In the genomic region with DNA sequence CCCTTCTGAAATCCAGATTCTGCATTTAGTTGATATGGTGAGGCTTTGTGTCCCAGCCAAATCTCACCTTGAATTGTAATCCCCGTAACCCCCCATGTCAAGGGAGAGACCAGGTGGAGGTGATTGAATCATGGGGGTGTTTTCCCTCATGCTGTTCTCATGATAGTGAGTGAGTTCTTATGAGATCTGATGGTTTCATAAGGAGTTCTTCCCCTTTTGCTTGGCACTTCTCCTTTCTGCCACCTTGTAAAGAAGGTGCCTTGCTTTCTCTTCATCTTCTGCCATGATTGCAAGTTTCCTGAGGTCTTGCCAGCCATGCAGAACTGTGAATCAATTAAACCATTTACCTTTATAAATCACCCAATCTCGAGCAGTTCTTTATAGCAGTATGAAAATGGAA, we compare ENCODE assay signal across 21 cellular contexts. TPM values are rescaled to one million over a fixed set of nuclear protein-coding genes. Genes with fewer than 3 reads are reported as not detected.
DNase-seq lines count a peak whose midpoint lies in the region; ATAC-seq, FAIRE-seq and TF ChIP-seq lines count a peak whose summit lies in the region.
"Had no signal": no experiment of that assay in that cellular context is flagged by ENCODE, and none has a peak within 500 bp of the region (broad histone marks: within the 10 kb centered on the region; RNA-seq: fewer than 3 reads in every experiment).

No MANE protein-coding gene starts in this region.

- H3K4me3 ChIP-seq in Karpas-422 (ENCODE audit: low read length) (no peak overlapping the region), OCI-LY3 (ENCODE audit: low read length) (no peak overlapping the region)
- H3K4me3 ChIP-seq: SJCRH30 had no signal

- H3K4me1 Mint-ChIP-seq in memory B cell = peaks cover 12% of the 10 kb centered on the region
- H3K4me1 Mint-ChIP-seq in activated T-helper 1 cell treated with anti-CD3 and anti-CD28 coated beads, Interleukin-12 subunit alpha, Interleukin-12 subunit beta, Interleukin-2, Interleukin-4 antibody, amounts not matched to agents 30 ng/mL and 10 ng/mL and 1 ng/mL, durations not matched to agents 14 hours and 24 hours and 36 hours (ENCODE audit: low read depth) = no peaks in the 10 kb centered on the region
- no peaks in the 10 kb centered on the region for H3K4me1 Mint-ChIP-seq in activated T-cell treated with anti-CD3 and anti-CD28 coated beads, Interleukin-2, amount 50 U/mL, for 4 hours (ENCODE audit: low read depth)
- peaks cover 2% of the 10 kb centered on the region for H3K4me1 Mint-ChIP-seq in type B pancreatic cell (ENCODE audit: unreplicated experiment)
- no peaks in the 10 kb centered on the region for H3K4me1 Mint-ChIP-seq in nephron progenitor cell
- H3K4me1 Mint-ChIP-seq: CD4-positive, CD25-positive, alpha-beta regulatory T cell had no signal

- no peaks in the 10 kb centered on the region for H3K27me3 ChIP-seq in Karpas-422 (ENCODE audit: low read length)
- H3K27me3 ChIP-seq in OCI-LY3 (ENCODE audit: low read depth, low read length) = no peaks in the 10 kb centered on the region
- H3K27me3 ChIP-seq: SJCRH30 had no signal

- H3K9me2 ChIP-seq in Karpas-422 (replicated peaks; ENCODE audit: insufficient read depth, low read length) = no peaks in the 10 kb centered on the region

- no peak overlapping the region for H3K9ac ChIP-seq in Karpas-422 (ENCODE audit: low read length)
- H3K9ac ChIP-seq in OCI-LY3 (ENCODE audit: low read length) = peak overlapping the region; percentile 49

- DNase-seq in GM12891 (ENCODE audit: insufficient read length, low spot score) = no peak
- peak; percentile 45 for DNase-seq in Karpas-422
- DNase-seq in memory B cell (ENCODE audit: low spot score in 2 of 2) = peak in 1 of 2 donors; percentile 49
- no peak for DNase-seq in activated T-helper 1 cell treated with anti-CD3 and anti-CD28 coated beads, Interleukin-12 subunit alpha, Interleukin-12 subunit beta, Interleukin-2, Interleukin-4 antibody, amounts not matched to agents 30 ng/mL and 10 ng/mL and 1 ng/mL, durations not matched to agents 14 hours and 24 hours and 36 hours (ENCODE audit: low spot score)
- DNase-seq in activated T-cell treated with anti-CD3 and anti-CD28 coated beads, Interleukin-2, amount 50 U/mL, for 4 hours = no peak
- DNase-seq in type B pancreatic cell (ENCODE audit: extremely low spot score, unreplicated experiment) = no peak
- DNase-seq in nephron progenitor cell = no peak
- DNase-seq: CD4-positive, CD25-positive, alpha-beta regulatory T cell; DMS79 treated with DMSO at 0.1 percent for 48 hours; MM.1S; NCI-H1694; NCI-H2081; NCI-H2171; NCI-H526; SJCRH30 had no signal

- intact Hi-C loops in activated T-helper 1 cell treated with anti-CD3 and anti-CD28 coated beads, Interleukin-12 subunit alpha, Interleukin-12 subunit beta, Interleukin-2, Interleukin-4 antibody, amounts not matched to agents 30 ng/mL and 10 ng/mL and 1 ng/mL, durations not matched to agents 14 hours and 24 hours and 36 hours (cut with micrococcal nuclease) = no loop called here

- H3K27ac Mint-ChIP-seq in memory B cell (peak overlapping the region; percentile 92), type B pancreatic cell (no peak overlapping the region), nephron progenitor cell (no peak overlapping the region)
- no peak overlapping the region for H3K27ac Mint-ChIP-seq in activated T-helper 1 cell treated with anti-CD3 and anti-CD28 coated beads, Interleukin-12 subunit alpha, Interleukin-12 subunit beta, Interleukin-2, Interleukin-4 antibody, amounts not matched to agents 30 ng/mL and 10 ng/mL and 1 ng/mL, durations not matched to agents 14 hours and 24 hours and 36 hours
- H3K27ac Mint-ChIP-seq: CD4-positive, CD25-positive, alpha-beta regulatory T cell; T-helper 1 cell treated with Interleukin-12 subunit alpha and Interleukin-12 subunit beta and Interleukin-4 antibody, amounts not matched to agents 30 μg/mL and 1 μg/mL, for 36 hours had no signal

- no peaks in the 10 kb centered on the region for H4K20me1 ChIP-seq in Karpas-422 (ENCODE audit: insufficient read depth, low read depth, low read length)
- H4K20me1 ChIP-seq in OCI-LY3 (ENCODE audit: insufficient read depth, low read length) = no peaks in the 10 kb centered on the region

- no peak for TF ChIP-seq POLR2A in GM12891 (IDR thresholded peaks at IDR 0.05; ENCODE audit: low read depth, low read length)

- H3K4me1 ChIP-seq in Karpas-422 (ENCODE audit: low read length) (no peaks in the 10 kb centered on the region), OCI-LY3 (ENCODE audit: low read length) (peaks cover 48% of the 10 kb centered on the region)
- H3K4me1 ChIP-seq: SJCRH30 had no signal

- H2AFZ ChIP-seq in Karpas-422 (ENCODE audit: low read length) = no peak overlapping the region
- H2AFZ ChIP-seq in OCI-LY3 (ENCODE audit: low read depth, low read length) = no peak overlapping the region

- no peaks in the 10 kb centered on the region for H3K27me3 Mint-ChIP-seq in memory B cell
- peaks cover 3% of the 10 kb centered on the region for H3K27me3 Mint-ChIP-seq in activated T-helper 1 cell treated with anti-CD3 and anti-CD28 coated beads, Interleukin-12 subunit alpha, Interleukin-12 subunit beta, Interleukin-2, Interleukin-4 antibody, amounts not matched to agents 30 ng/mL and 10 ng/mL and 1 ng/mL, durations not matched to agents 14 hours and 24 hours and 36 hours (ENCODE audit: insufficient read depth)
- H3K27me3 Mint-ChIP-seq in activated T-cell treated with anti-CD3 and anti-CD28 coated beads, Interleukin-2, amount 50 U/mL, for 4 hours (ENCODE audit: low read depth) = no peaks in the 10 kb centered on the region
- no peaks in the 10 kb centered on the region for H3K27me3 Mint-ChIP-seq in type B pancreatic cell
- H3K27me3 Mint-ChIP-seq in nephron progenitor cell (ENCODE audit: low read depth, poor library complexity) = peaks cover 17% of the 10 kb centered on the region
- H3K27me3 Mint-ChIP-seq: CD4-positive, CD25-positive, alpha-beta regulatory T cell had no signal

- H3K4me2 ChIP-seq in Karpas-422 (ENCODE audit: low read depth, low read length, poor library complexity, severe bottlenecking) (no peak overlapping the region), OCI-LY3 (ENCODE audit: low read length) (peak overlapping the region; percentile 11; the same call in 1 of the 2 replicates)

- ATAC-seq in memory B cell (ENCODE audit: low read depth) = peak; percentile 94
- no peak for ATAC-seq in activated T-cell treated with anti-CD3 and anti-CD28 coated beads, Interleukin-2, amount 50 U/mL, for 4 hours

- peaks cover 7% of the 10 kb centered on the region for H3K36me3 Mint-ChIP-seq in memory B cell
- H3K36me3 Mint-ChIP-seq in activated T-helper 1 cell treated with anti-CD3 and anti-CD28 coated beads, Interleukin-12 subunit alpha, Interleukin-12 subunit beta, Interleukin-2, Interleukin-4 antibody, amounts not matched to agents 30 ng/mL and 10 ng/mL and 1 ng/mL, durations not matched to agents 14 hours and 24 hours and 36 hours (ENCODE audit: low read depth) = no peaks in the 10 kb centered on the region
- H3K36me3 Mint-ChIP-seq in activated T-cell treated with anti-CD3 and anti-CD28 coated beads, Interleukin-2, amount 50 U/mL, for 4 hours (ENCODE audit: insufficient read depth) = no peaks in the 10 kb centered on the region
- no peaks in the 10 kb centered on the region for H3K36me3 Mint-ChIP-seq in type B pancreatic cell
- H3K36me3 Mint-ChIP-seq in nephron progenitor cell (ENCODE audit: low read depth) = no peaks in the 10 kb centered on the region
- H3K36me3 Mint-ChIP-seq: CD4-positive, CD25-positive, alpha-beta regulatory T cell had no signal

- FAIRE-seq in GM12891 (lab: Jason Lieb, UNC) = no peak
- FAIRE-seq: RCC 7860 had no signal

- no peaks in the 10 kb centered on the region for H3K79me2 ChIP-seq in Karpas-422 (ENCODE audit: low read length)
- no peaks in the 10 kb centered on the region for H3K79me2 ChIP-seq in OCI-LY3 (ENCODE audit: low read length)

- TF ChIP-seq CTCF in OCI-LY3 (IDR thresholded peaks at IDR 0.05; ENCODE audit: low read depth, low read length) (no peak), type B pancreatic cell (conservative IDR thresholded peaks at IDR 0.05) (no peak), nephron progenitor cell (IDR thresholded peaks at IDR 0.05) (no peak)

- H3K27ac ChIP-seq in Karpas-422 (ENCODE audit: low read length) = no peak overlapping the region
- peak overlapping the region; percentile 93 for H3K27ac ChIP-seq in OCI-LY3 (ENCODE audit: low read length)
- H3K27ac ChIP-seq: SJCRH30 had no signal

- H3K36me3 ChIP-seq in Karpas-422 (ENCODE audit: insufficient read depth, low read length) (no peaks in the 10 kb centered on the region), OCI-LY3 (replicated peaks; ENCODE audit: low read depth, low read length) (peaks cover 67% of the 10 kb centered on the region)
- H3K36me3 ChIP-seq: SJCRH30 had no signal

- H3K4me3 Mint-ChIP-seq in memory B cell (no peak overlapping the region), type B pancreatic cell (no peak overlapping the region), nephron progenitor cell (no peak overlapping the region)
- no peak overlapping the region for H3K4me3 Mint-ChIP-seq in activated T-helper 1 cell treated with anti-CD3 and anti-CD28 coated beads, Interleukin-12 subunit alpha, Interleukin-12 subunit beta, Interleukin-2, Interleukin-4 antibody, amounts not matched to agents 30 ng/mL and 10 ng/mL and 1 ng/mL, durations not matched to agents 14 hours and 24 hours and 36 hours
- no peak overlapping the region for H3K4me3 Mint-ChIP-seq in activated T-cell treated with anti-CD3 and anti-CD28 coated beads, Interleukin-2, amount 50 U/mL, for 4 hours
- H3K4me3 Mint-ChIP-seq: CD4-positive, CD25-positive, alpha-beta regulatory T cell; T-helper 1 cell treated with Interleukin-12 subunit alpha and Interleukin-12 subunit beta and Interleukin-4 antibody, amounts not matched to agents 30 μg/mL and 1 μg/mL, for 36 hours had no signal

- peaks cover 16% of the 10 kb centered on the region for H3K9me3 Mint-ChIP-seq in memory B cell
- H3K9me3 Mint-ChIP-seq in activated T-helper 1 cell treated with anti-CD3 and anti-CD28 coated beads, Interleukin-12 subunit alpha, Interleukin-12 subunit beta, Interleukin-2, Interleukin-4 antibody, amounts not matched to agents 30 ng/mL and 10 ng/mL and 1 ng/mL, durations not matched to agents 14 hours and 24 hours and 36 hours = peaks cover 7% of the 10 kb centered on the region
- H3K9me3 Mint-ChIP-seq in activated T-cell treated with anti-CD3 and anti-CD28 coated beads, Interleukin-2, amount 50 U/mL, for 4 hours = no peaks in the 10 kb centered on the region
- H3K9me3 Mint-ChIP-seq in type B pancreatic cell = no peaks in the 10 kb centered on the region
- no peaks in the 10 kb centered on the region for H3K9me3 Mint-ChIP-seq in nephron progenitor cell

- no peaks in the 10 kb centered on the region for H3K9me3 ChIP-seq in Karpas-422 (ENCODE audit: low read length)
- H3K9me3 ChIP-seq in OCI-LY3 (ENCODE audit: insufficient read depth, low read length) = peaks cover 30% of the 10 kb centered on the region
- H3K9me3 ChIP-seq: SJCRH30 had no signal

RNA-seq across cellular contexts. Expression of a gene that starts 23.1 kb away (rescaled TPM):
- 0.51 TPM for polyA plus RNA-seq in GM12891 (2012; ENCODE audit: low read depth, missing spikeins)
- not detected in 2 replicates for total RNA-seq in Karpas-422 (2014; rRNA removed; shearing (Covaris generic); ENCODE audit: low replicate concordance)
- total RNA-seq in activated T-helper 1 cell treated with anti-CD3 and anti-CD28 coated beads, Interleukin-12 subunit alpha, Interleukin-12 subunit beta, Interleukin-2, Interleukin-4 antibody, amounts not matched to agents 30 ng/mL and 10 ng/mL and 1 ng/mL, durations not matched to agents 14 hours and 24 hours and 36 hours = not detected in 2 replicates
- total RNA-seq in activated T-cell treated with anti-CD3 and anti-CD28 coated beads, Interleukin-2, amount 50 U/mL, for 4 hours = under 1 TPM; 0.46 to 0.50 (median 0.49) TPM
- not detected in 2 replicates for total RNA-seq in type B pancreatic cell (ENCODE audit: low replicate concordance)
- total RNA-seq: A673, H4, SJCRH30 had no signal
- polyA plus RNA-seq: BJ had no signal
